17 cellular contexts compared by ENCODE assay signal in genomic region chr9:32117291-32117690, GRCh38.
DNase-seq lines count a peak whose midpoint lies in the region; ATAC-seq and TF ChIP-seq lines count a peak whose summit lies in the region.
"Had no signal": no experiment of that assay in that cellular context is flagged by ENCODE, and none has a peak within 500 bp of the region (broad histone marks: within the 10 kb centered on the region; RNA-seq: fewer than 3 reads in every experiment).

No MANE protein-coding gene starts in this region.

- H3K4me1 ChIP-seq in GM23338 (ENCODE audit: insufficient read depth) (peaks cover 11% of the 10 kb centered on the region; the same call in 1 of the 2 replicates), trophoblast cell (ENCODE audit: control insufficient read depth in 1 of 2, insufficient read depth in 2 of 2, low read length in 2 of 2) (no peaks in the 10 kb centered on the region)
- H3K4me1 ChIP-seq: A549; BLaER1 treated with 17β-estradiol and CSF1 and Interleukin-3, amounts not matched to agents 10 nM and 100 nM; Caco-2 had no signal

- H3K27ac ChIP-seq in GM23338 (ENCODE audit: low read depth) (no peak overlapping the region), trophoblast cell (ENCODE audit: low read depth, low read length) (no peak overlapping the region)
- H3K27ac ChIP-seq: 22Rv1; A549; BLaER1 treated with 17β-estradiol and CSF1 and Interleukin-3, amounts not matched to agents 10 nM and 100 nM; C4-2B had no signal

- H2BK5ac ChIP-seq in trophoblast cell (ENCODE audit: low read depth, low read length, poor library complexity): no peak overlapping the region

- H3K27me3 Mint-ChIP-seq in GM23338 (ENCODE audit: insufficient read depth, low read depth, poor library complexity): peaks cover 1% of the 10 kb centered on the region
- H3K27me3 Mint-ChIP-seq: B cell had no signal

- H3K27me3 ChIP-seq in GM23338 (ENCODE audit: insufficient read depth): no peaks in the 10 kb centered on the region
- no peaks in the 10 kb centered on the region for H3K27me3 ChIP-seq in trophoblast cell (ENCODE audit: insufficient read depth, low read length)
- H3K27me3 ChIP-seq: BLaER1 treated with 17β-estradiol and CSF1 and Interleukin-3, amounts not matched to agents 10 nM and 100 nM had no signal

- H3K18ac ChIP-seq in trophoblast cell (ENCODE audit: low read length): no peak overlapping the region

- no peaks in the 10 kb centered on the region for H3K36me3 Mint-ChIP-seq in GM23338 (ENCODE audit: low read depth)
- H3K36me3 Mint-ChIP-seq: CD8-positive, alpha-beta T cell had no signal

- H2AFZ ChIP-seq in GM23338 (no peak overlapping the region), trophoblast cell (ENCODE audit: insufficient read depth, low read length, poor library complexity) (no peak overlapping the region)

- CTCF ChIA-PET in HEK293T (lab: Yijun Ruan, JAX): no interaction called here

- H3K9ac ChIP-seq in trophoblast cell (ENCODE audit: low read length): no peak overlapping the region
- H3K9ac ChIP-seq: BLaER1 treated with 17β-estradiol and CSF1 and Interleukin-3, amounts not matched to agents 10 nM and 100 nM had no signal

- H3K4ac ChIP-seq in trophoblast cell (ENCODE audit: low read depth, low read length): no peak overlapping the region

- H3K36me3 ChIP-seq in GM23338 (ENCODE audit: insufficient read depth) (no peaks in the 10 kb centered on the region), trophoblast cell (ENCODE audit: control insufficient read depth in 1 of 2, insufficient read depth in 2 of 2, low read length in 2 of 2) (no peaks in the 10 kb centered on the region)
- H3K36me3 ChIP-seq: BLaER1 treated with 17β-estradiol and CSF1 and Interleukin-3, amounts not matched to agents 10 nM and 100 nM had no signal

- no peak overlapping the region for H2AK5ac ChIP-seq in trophoblast cell (ENCODE audit: low read length)

- TF ChIP-seq CTCF in GM23338 (conservative IDR thresholded peaks at IDR 0.05; ENCODE audit: low read depth in 2 of 2): no peak

- no peaks in the 10 kb centered on the region for H3K79me2 ChIP-seq in GM23338 (replicated peaks; ENCODE audit: insufficient read depth)
- H3K79me2 ChIP-seq in trophoblast cell (ENCODE audit: control insufficient read depth, insufficient read depth, low read length, poor library complexity): no peaks in the 10 kb centered on the region

- H3K23ac ChIP-seq in trophoblast cell (ENCODE audit: low read length): no peak overlapping the region

- no peak overlapping the region for H2BK120ac ChIP-seq in trophoblast cell (ENCODE audit: insufficient read depth, low read length, poor library complexity)

- H3K4me1 Mint-ChIP-seq in GM23338: peaks cover 11% of the 10 kb centered on the region; the same call in 2 of the 3 replicates
- H3K4me1 Mint-ChIP-seq: B cell had no signal

- no CpG with 5 or more reads among the region's 2 CpGs for WGBS in trophoblast cell (ENCODE audit: extremely low coverage, insufficient coverage, insufficient read length)

- H3K14ac ChIP-seq in trophoblast cell (ENCODE audit: low read length): no peak overlapping the region

- no peaks in the 10 kb centered on the region; the same call in 2 of the 3 replicates for H3K9me3 Mint-ChIP-seq in GM23338

- H3F3A ChIP-seq in GM23338 (replicated peaks; ENCODE audit: low read depth): no peaks in the 10 kb centered on the region

- H3K4me3 ChIP-seq in GM23338 (no peak overlapping the region), trophoblast cell (ENCODE audit: low read depth, low read length) (no peak overlapping the region)
- H3K4me3 ChIP-seq: A549; BLaER1 treated with 17β-estradiol and CSF1 and Interleukin-3, amounts not matched to agents 10 nM and 100 nM had no signal

- H3K9me2 ChIP-seq in GM23338 (ENCODE audit: insufficient read depth): no peaks in the 10 kb centered on the region

- POLR2A ChIA-PET in HEK293T (lab: Yijun Ruan, JAX): no interaction called here

- DNase-seq in GM23338 (ENCODE audit: low spot score) (no peak), M059J (ENCODE audit: low read depth) (peak; percentile 18), trophoblast cell (peak; percentile 54 to 81), HEK293T (ENCODE audit: extremely low spot score) (no peak)
- DNase-seq: AML-193; Caco-2; Calu3; CD4-positive, alpha-beta T cell; CD8-positive, alpha-beta T cell; DMS79 treated with DMSO at 0.1 percent for 48 hours; GF-D8 had no signal

- no peak overlapping the region for H4K91ac ChIP-seq in trophoblast cell (ENCODE audit: low read depth, low read length)

- H4K12ac ChIP-seq in trophoblast cell (ENCODE audit: low read depth, low read length): no peak overlapping the region

- H3K9me3 ChIP-seq in trophoblast cell (ENCODE audit: insufficient read depth, low read depth, low read length): no peaks in the 10 kb centered on the region
- H3K9me3 ChIP-seq: A549; BLaER1 treated with 17β-estradiol and CSF1 and Interleukin-3, amounts not matched to agents 10 nM and 100 nM; Caco-2 had no signal

- H3K27ac Mint-ChIP-seq in GM23338: 0 out of 2 replicates have a peak overlapping the region, but pooled peaks have one; percentile 13
- H3K27ac Mint-ChIP-seq: B cell; CD4-positive, alpha-beta T cell; CD8-positive, alpha-beta T cell had no signal

- no peak overlapping the region for H3K4me2 ChIP-seq in GM23338
- H3K4me2 ChIP-seq in trophoblast cell (ENCODE audit: low read length): no peak overlapping the region
- H3K4me2 ChIP-seq: A549; BLaER1 treated with 17β-estradiol and CSF1 and Interleukin-3, amounts not matched to agents 10 nM and 100 nM had no signal

- no peak overlapping the region for H3K4me3 Mint-ChIP-seq in GM23338
- H3K4me3 Mint-ChIP-seq: B cell; CD4-positive, alpha-beta T cell; CD8-positive, alpha-beta T cell had no signal

- no peaks in the 10 kb centered on the region for H4K20me1 ChIP-seq in GM23338 (replicated peaks; ENCODE audit: insufficient read depth)
- H4K20me1 ChIP-seq: BLaER1 treated with 17β-estradiol and CSF1 and Interleukin-3, amounts not matched to agents 10 nM and 100 nM had no signal

- ATAC-seq in GM23338 (no peak), GM18511 (IDR thresholded peaks at IDR 0.05; ENCODE audit: unreplicated experiment) (no peak)
- ATAC-seq: A549; CD8-positive, alpha-beta T cell had no signal

- no peak overlapping the region for H4K8ac ChIP-seq in trophoblast cell (ENCODE audit: low read depth, low read length)

- H3K79me1 ChIP-seq in trophoblast cell (ENCODE audit: low read length): no peaks in the 10 kb centered on the region

- no peak overlapping the region for H2BK12ac ChIP-seq in trophoblast cell (ENCODE audit: low read length)

TF ChIP-seq in GM23338, 12 proteins besides CTCF, POLR2A, EP300 and RAD21 (continues in another document):
- TF ChIP-seq, protein P1, sequence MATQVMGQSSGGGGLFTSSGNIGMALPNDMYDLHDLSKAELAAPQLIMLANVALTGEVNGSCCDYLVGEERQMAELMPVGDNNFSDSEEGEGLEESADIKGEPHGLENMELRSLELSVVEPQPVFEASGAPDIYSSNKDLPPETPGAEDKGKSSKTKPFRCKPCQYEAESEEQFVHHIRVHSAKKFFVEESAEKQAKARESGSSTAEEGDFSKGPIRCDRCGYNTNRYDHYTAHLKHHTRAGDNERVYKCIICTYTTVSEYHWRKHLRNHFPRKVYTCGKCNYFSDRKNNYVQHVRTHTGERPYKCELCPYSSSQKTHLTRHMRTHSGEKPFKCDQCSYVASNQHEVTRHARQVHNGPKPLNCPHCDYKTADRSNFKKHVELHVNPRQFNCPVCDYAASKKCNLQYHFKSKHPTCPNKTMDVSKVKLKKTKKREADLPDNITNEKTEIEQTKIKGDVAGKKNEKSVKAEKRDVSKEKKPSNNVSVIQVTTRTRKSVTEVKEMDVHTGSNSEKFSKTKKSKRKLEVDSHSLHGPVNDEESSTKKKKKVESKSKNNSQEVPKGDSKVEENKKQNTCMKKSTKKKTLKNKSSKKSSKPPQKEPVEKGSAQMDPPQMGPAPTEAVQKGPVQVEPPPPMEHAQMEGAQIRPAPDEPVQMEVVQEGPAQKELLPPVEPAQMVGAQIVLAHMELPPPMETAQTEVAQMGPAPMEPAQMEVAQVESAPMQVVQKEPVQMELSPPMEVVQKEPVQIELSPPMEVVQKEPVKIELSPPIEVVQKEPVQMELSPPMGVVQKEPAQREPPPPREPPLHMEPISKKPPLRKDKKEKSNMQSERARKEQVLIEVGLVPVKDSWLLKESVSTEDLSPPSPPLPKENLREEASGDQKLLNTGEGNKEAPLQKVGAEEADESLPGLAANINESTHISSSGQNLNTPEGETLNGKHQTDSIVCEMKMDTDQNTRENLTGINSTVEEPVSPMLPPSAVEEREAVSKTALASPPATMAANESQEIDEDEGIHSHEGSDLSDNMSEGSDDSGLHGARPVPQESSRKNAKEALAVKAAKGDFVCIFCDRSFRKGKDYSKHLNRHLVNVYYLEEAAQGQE (IDR thresholded peaks at IDR 0.05; ENCODE audit: unreplicated experiment): no peak
- no peak for TF ChIP-seq NANOG (IDR thresholded peaks at IDR 0.05; ENCODE audit: borderline replicate concordance)
- no peak for TF ChIP-seq POLR2AphosphoS5 (IDR thresholded peaks at IDR 0.05; ENCODE audit: low read depth)

TF ChIP-seq in HEK293T, 16 proteins besides CTCF, POLR2A, EP300 and RAD21:
- TF ChIP-seq SUZ12 (IDR thresholded peaks at IDR 0.05) (no peak), CTBP1 (IDR thresholded peaks at IDR 0.05; ENCODE audit: borderline replicate concordance) (no peak), TARDBP (IDR thresholded peaks at IDR 0.05) (no peak), HDGF (IDR thresholded peaks at IDR 0.05; ENCODE audit: borderline replicate concordance) (no peak), NFRKB (IDR thresholded peaks at IDR 0.05) (no peak), ELF4 (IDR thresholded peaks at IDR 0.05) (no peak), BHLHE40 (IDR thresholded peaks at IDR 0.05; ENCODE audit: borderline replicate concordance) (no peak), FOXM1 (IDR thresholded peaks at IDR 0.05; ENCODE audit: borderline replicate concordance) (no peak), PKNOX1 (IDR thresholded peaks at IDR 0.05) (no peak), LEF1 (IDR thresholded peaks at IDR 0.05; ENCODE audit: borderline replicate concordance) (no peak), FOXK2 (IDR thresholded peaks at IDR 0.05) (no peak), SP1 (IDR thresholded peaks at IDR 0.05) (no peak), ARNT (IDR thresholded peaks at IDR 0.05) (no peak), ZNF384 (IDR thresholded peaks at IDR 0.05) (no peak), L3MBTL2 (conservative IDR thresholded peaks at IDR 0.05) (no peak), FOXA1 (IDR thresholded peaks at IDR 0.05) (no peak)

Comparison
In these comparisons a context has a peak if more than half of its experiments do, and no peak if none do; other contexts are left out.
1. DNase-seq: peak in M059J (single experiment) and trophoblast cell (2 of 2); none in GM23338 (single experiment) and HEK293T (single experiment).